18 cellular contexts compared by ENCODE assay signal in genomic region chr5:83931969-83932368, GRCh38.
DNase-seq lines count a peak whose midpoint lies in the region; ATAC-seq and TF ChIP-seq lines count a peak whose summit lies in the region.
"Had no signal": no experiment of that assay in that cellular context is flagged by ENCODE, and none has a peak within 500 bp of the region (broad histone marks: within the 10 kb centered on the region; RNA-seq: fewer than 3 reads in every experiment).

No MANE protein-coding gene starts in this region.

- H3K9me3 Mint-ChIP-seq in osteocyte (ENCODE audit: unreplicated experiment), result peaks cover 8% of the 10 kb centered on the region
- H3K9me3 Mint-ChIP-seq in activated T-helper 2 cell treated with anti-CD3 and anti-CD28 coated beads, Interferon-gamma antibody, Interleukin-2, Interleukin-4, amounts not matched to agents 10 μg/mL and 5 μg/mL and 100 μg/mL, durations not matched to agents 14 hours and 24 hours and 36 hours, result no peaks in the 10 kb centered on the region
- H3K9me3 Mint-ChIP-seq in activated naive CD4-positive, alpha-beta T cell treated with anti-CD3 and anti-CD28 coated beads for 36 hours, result peaks cover 4% of the 10 kb centered on the region
- peaks cover 2 to 12% of the 10 kb centered on the region in 2 donors for H3K9me3 Mint-ChIP-seq in effector memory CD8-positive, alpha-beta T cell

- DNase-seq in DMS53 (lab: John Stamatoyannopoulos, UW) (peak; percentile 87), DMS53 treated with DMSO at 0.1 percent for 48 hours (lab: John Stamatoyannopoulos, UW; ENCODE audit: unreplicated experiment) (peak; percentile 81), NCI-H510A treated with DMSO at 0.1 percent for 48 hours (lab: John Stamatoyannopoulos, UW) (peak; percentile 56), osteocyte (ENCODE audit: extremely low spot score, unreplicated experiment) (no peak)
- DNase-seq in activated T-helper 2 cell treated with anti-CD3 and anti-CD28 coated beads, Interferon-gamma antibody, Interleukin-2, Interleukin-4, amounts not matched to agents 10 μg/mL and 5 μg/mL and 100 μg/mL, durations not matched to agents 14 hours and 24 hours and 36 hours (ENCODE audit: low spot score), result no peak
- DNase-seq in activated naive CD4-positive, alpha-beta T cell treated with anti-CD3 and anti-CD28 coated beads for 36 hours, result no peak
- DNase-seq in stimulated activated naive CD8-positive, alpha-beta T cell treated with anti-CD3 and anti-CD28 coated beads, Interleukin-15, Interleukin-2, amounts not matched to agents 100 U/mL and 50 U/mL, for 24 hours, result no peak
- no peak for DNase-seq in effector memory CD8-positive, alpha-beta T cell
- DNase-seq: ACHN; BE2C; C1 segment of cervical spinal cord; Caco-2; CD4-positive, CD25-positive, alpha-beta regulatory T cell; DMS79 treated with DMSO at 0.1 percent for 48 hours; GF-D8; GOT3; H9 had no signal

- peaks cover 33% of the 10 kb centered on the region for H3K4me1 Mint-ChIP-seq in osteocyte (ENCODE audit: unreplicated experiment)
- no peaks in the 10 kb centered on the region for H3K4me1 Mint-ChIP-seq in activated T-helper 2 cell treated with anti-CD3 and anti-CD28 coated beads, Interferon-gamma antibody, Interleukin-2, Interleukin-4, amounts not matched to agents 10 μg/mL and 5 μg/mL and 100 μg/mL, durations not matched to agents 14 hours and 24 hours and 36 hours (ENCODE audit: low read depth)
- H3K4me1 Mint-ChIP-seq in activated naive CD4-positive, alpha-beta T cell treated with anti-CD3 and anti-CD28 coated beads for 36 hours (ENCODE audit: low read depth), result no peaks in the 10 kb centered on the region
- H3K4me1 Mint-ChIP-seq in effector memory CD8-positive, alpha-beta T cell (ENCODE audit: low read depth in 2 of 2), result no peaks in the 10 kb centered on the region
- H3K4me1 Mint-ChIP-seq: CD4-positive, CD25-positive, alpha-beta regulatory T cell had no signal

- intact Hi-C loops in activated T-helper 2 cell treated with anti-CD3 and anti-CD28 coated beads, Interferon-gamma antibody, Interleukin-2, Interleukin-4, amounts not matched to agents 10 μg/mL and 5 μg/mL and 100 μg/mL, durations not matched to agents 14 hours and 24 hours and 36 hours (cut with micrococcal nuclease), result no loop called here
- intact Hi-C loops in activated naive CD4-positive, alpha-beta T cell treated with anti-CD3 and anti-CD28 coated beads for 36 hours (cut with micrococcal nuclease), result no loop called here

- H3K4me3 Mint-ChIP-seq in osteocyte (ENCODE audit: unreplicated experiment), result no peak overlapping the region
- no peak overlapping the region for H3K4me3 Mint-ChIP-seq in activated T-helper 2 cell treated with anti-CD3 and anti-CD28 coated beads, Interferon-gamma antibody, Interleukin-2, Interleukin-4, amounts not matched to agents 10 μg/mL and 5 μg/mL and 100 μg/mL, durations not matched to agents 14 hours and 24 hours and 36 hours (ENCODE audit: low read depth)
- no peak overlapping the region for H3K4me3 Mint-ChIP-seq in activated naive CD4-positive, alpha-beta T cell treated with anti-CD3 and anti-CD28 coated beads for 36 hours
- no peak overlapping the region for H3K4me3 Mint-ChIP-seq in effector memory CD8-positive, alpha-beta T cell
- H3K4me3 Mint-ChIP-seq: CD4-positive, CD25-positive, alpha-beta regulatory T cell; H9 had no signal

- peaks cover 15% of the 10 kb centered on the region for H3K36me3 Mint-ChIP-seq in osteocyte (ENCODE audit: unreplicated experiment)
- H3K36me3 Mint-ChIP-seq in activated T-helper 2 cell treated with anti-CD3 and anti-CD28 coated beads, Interferon-gamma antibody, Interleukin-2, Interleukin-4, amounts not matched to agents 10 μg/mL and 5 μg/mL and 100 μg/mL, durations not matched to agents 14 hours and 24 hours and 36 hours (ENCODE audit: low read depth), result no peaks in the 10 kb centered on the region
- H3K36me3 Mint-ChIP-seq in activated naive CD4-positive, alpha-beta T cell treated with anti-CD3 and anti-CD28 coated beads for 36 hours (ENCODE audit: low read depth), result no peaks in the 10 kb centered on the region
- no peaks in the 10 kb centered on the region for H3K36me3 Mint-ChIP-seq in effector memory CD8-positive, alpha-beta T cell (ENCODE audit: insufficient read depth)
- H3K36me3 Mint-ChIP-seq: CD4-positive, CD25-positive, alpha-beta regulatory T cell had no signal

- H3K27ac Mint-ChIP-seq in osteocyte (ENCODE audit: unreplicated experiment), result peak overlapping the region; percentile 24
- no peak overlapping the region for H3K27ac Mint-ChIP-seq in activated T-helper 2 cell treated with anti-CD3 and anti-CD28 coated beads, Interferon-gamma antibody, Interleukin-2, Interleukin-4, amounts not matched to agents 10 μg/mL and 5 μg/mL and 100 μg/mL, durations not matched to agents 14 hours and 24 hours and 36 hours
- H3K27ac Mint-ChIP-seq in activated naive CD4-positive, alpha-beta T cell treated with anti-CD3 and anti-CD28 coated beads for 36 hours, result no peak overlapping the region
- no peak overlapping the region for H3K27ac Mint-ChIP-seq in effector memory CD8-positive, alpha-beta T cell
- H3K27ac Mint-ChIP-seq: CD4-positive, CD25-positive, alpha-beta regulatory T cell; H9 had no signal

- no peaks in the 10 kb centered on the region for H3K27me3 Mint-ChIP-seq in osteocyte (ENCODE audit: unreplicated experiment)
- no peaks in the 10 kb centered on the region for H3K27me3 Mint-ChIP-seq in activated T-helper 2 cell treated with anti-CD3 and anti-CD28 coated beads, Interferon-gamma antibody, Interleukin-2, Interleukin-4, amounts not matched to agents 10 μg/mL and 5 μg/mL and 100 μg/mL, durations not matched to agents 14 hours and 24 hours and 36 hours (ENCODE audit: low read depth)
- no peaks in the 10 kb centered on the region for H3K27me3 Mint-ChIP-seq in activated naive CD4-positive, alpha-beta T cell treated with anti-CD3 and anti-CD28 coated beads for 36 hours (ENCODE audit: low read depth)
- H3K27me3 Mint-ChIP-seq in effector memory CD8-positive, alpha-beta T cell, result no peaks in the 10 kb centered on the region
- H3K27me3 Mint-ChIP-seq: CD4-positive, CD25-positive, alpha-beta regulatory T cell had no signal

- TF ChIP-seq CTCF in osteocyte (IDR thresholded peaks at IDR 0.05), result no peak

- CTCF ChIA-PET in activated naive CD4-positive, alpha-beta T cell treated with anti-CD3 and anti-CD28 coated beads for 36 hours (lab: Charles Lee), result no interaction called here

- ATAC-seq in stimulated activated naive CD8-positive, alpha-beta T cell treated with anti-CD3 and anti-CD28 coated beads, Interleukin-15, Interleukin-2, amounts not matched to agents 100 U/mL and 50 U/mL, for 24 hours, result no peak
- no peak for ATAC-seq in effector memory CD8-positive, alpha-beta T cell (replicated peaks)
- ATAC-seq: HepG2 had no signal

Comparison
In these comparisons a context has a peak if more than half of its experiments do, and no peak if none do; other contexts are left out.
1. DNase-seq: peak in DMS53 (single experiment), DMS53 treated with DMSO at 0.1 percent for 48 hours (single experiment) and NCI-H510A treated with DMSO at 0.1 percent for 48 hours (single experiment); none in osteocyte (single experiment), activated T-helper 2 cell treated with anti-CD3 and anti-CD28 coated beads, Interferon-gamma antibody, Interleukin-2, Interleukin-4, amounts not matched to agents 10 μg/mL and 5 μg/mL and 100 μg/mL, durations not matched to agents 14 hours and 24 hours and 36 hours (single experiment), activated naive CD4-positive, alpha-beta T cell treated with anti-CD3 and anti-CD28 coated beads for 36 hours (single experiment), stimulated activated naive CD8-positive, alpha-beta T cell treated with anti-CD3 and anti-CD28 coated beads, Interleukin-15, Interleukin-2, amounts not matched to agents 100 U/mL and 50 U/mL, for 24 hours (single experiment) and effector memory CD8-positive, alpha-beta T cell (0 of 3).